ENCODE assay signal across 24 cellular contexts in genomic region chr15:72060687-72061250, GRCh38.
"Had no signal": no experiment of that assay in that cellular context is flagged by ENCODE, and none has a peak within 500 bp of the region (broad histone marks: within the 10 kb centered on the region; RNA-seq: fewer than 3 reads in every experiment).

No MANE protein-coding gene starts in this region.

- H3K9me3 ChIP-seq: esophagus muscularis mucosa, gastroesophageal sphincter, testis had no signal

- DNase-seq: activated CD4-positive, alpha-beta T cell treated with anti-CD3 and anti-CD28 coated beads for 1 hour; activated CD4-positive, alpha-beta T cell treated with anti-CD3 and anti-CD28 coated beads, Interleukin-2, amount 50 U/mL, for 1 hour; activated CD8-positive, alpha-beta T cell treated with anti-CD3 and anti-CD28 coated beads, Interleukin-2, amount 10 ng/mL, durations not matched to agents 7 days and 5 days; activated gamma-delta T cell; aorta; effector CD8-positive, alpha-beta T cell; head of caudate nucleus; left colon; naive thymus-derived CD8-positive, alpha-beta T cell; stimulated activated CD4-positive, alpha-beta T cell treated with anti-CD3 and anti-CD28 coated beads, Interleukin-4, amount 100 ng/mL, for 1 hour; stimulated activated naive CD4-positive, alpha-beta T cell; T-helper 1 cell; testis; WERI-Rb-1 had no signal

- H3K27me3 Mint-ChIP-seq: brain; dendritic cell treated with granulocyte-macrophage colony-stimulating factor and Interleukin-4, amounts not matched to agents 40 ng/mL and 50 ng/mL, for 4 days; naive thymus-derived CD8-positive, alpha-beta T cell; type B pancreatic cell had no signal

- ATAC-seq: activated CD8-positive, alpha-beta T cell treated with anti-CD3 and anti-CD28 coated beads, Interleukin-2, amount 10 ng/mL, durations not matched to agents 7 days and 5 days; activated naive CD4-positive, alpha-beta T cell treated with anti-CD3 and anti-CD28 coated beads, Interleukin-2, amount 50 U/mL, for 72 hours; gastroesophageal sphincter; left colon; naive thymus-derived CD8-positive, alpha-beta T cell; sciatic nerve had no signal

- H3K4me3 ChIP-seq: esophagus muscularis mucosa, gastroesophageal sphincter, lung, neural progenitor cell, testis had no signal

- H3K36me3 ChIP-seq: esophagus muscularis mucosa, gastroesophageal sphincter, neural progenitor cell, WERI-Rb-1 had no signal

- H3K4me1 Mint-ChIP-seq: neural progenitor cell had no signal

- H3K36me3 Mint-ChIP-seq: neural progenitor cell had no signal

- H3K27me3 ChIP-seq: esophagus muscularis mucosa, gastroesophageal sphincter, neural progenitor cell, testis had no signal

- H3K27ac ChIP-seq: esophagus muscularis mucosa, gastroesophageal sphincter, neural progenitor cell, testis, WERI-Rb-1 had no signal

- H3K9me3 Mint-ChIP-seq: activated T-helper 1 cell treated with anti-CD3 and anti-CD28 coated beads, Interleukin-12 subunit alpha, Interleukin-12 subunit beta, Interleukin-2, Interleukin-4 antibody, amounts not matched to agents 30 ng/mL and 10 ng/mL and 1 ng/mL, durations not matched to agents 14 hours and 24 hours and 36 hours; dendritic cell treated with granulocyte-macrophage colony-stimulating factor and Interleukin-4, amounts not matched to agents 40 ng/mL and 50 ng/mL, for 4 days had no signal

- H3K27ac Mint-ChIP-seq: activated CD8-positive, alpha-beta T cell treated with anti-CD3 and anti-CD28 coated beads, Interleukin-2, amount 10 ng/mL, durations not matched to agents 7 days and 5 days; activated naive CD4-positive, alpha-beta T cell treated with anti-CD3 and anti-CD28 coated beads, Interleukin-2, amount 50 U/mL, for 72 hours; activated T-helper 1 cell treated with anti-CD3 and anti-CD28 coated beads, Interleukin-12 subunit alpha, Interleukin-12 subunit beta, Interleukin-2, Interleukin-4 antibody, amounts not matched to agents 30 ng/mL and 10 ng/mL and 1 ng/mL, durations not matched to agents 14 hours and 24 hours and 36 hours; dendritic cell treated with granulocyte-macrophage colony-stimulating factor and Interleukin-4, amounts not matched to agents 40 ng/mL and 50 ng/mL, for 4 days; neural progenitor cell; type B pancreatic cell had no signal

- H3K4me1 ChIP-seq: testis had no signal

- H3K4me3 Mint-ChIP-seq: activated CD8-positive, alpha-beta T cell treated with anti-CD3 and anti-CD28 coated beads, Interleukin-2, amount 10 ng/mL, durations not matched to agents 7 days and 5 days; activated T-helper 1 cell treated with anti-CD3 and anti-CD28 coated beads, Interleukin-12 subunit alpha, Interleukin-12 subunit beta, Interleukin-2, Interleukin-4 antibody, amounts not matched to agents 30 ng/mL and 10 ng/mL and 1 ng/mL, durations not matched to agents 14 hours and 24 hours and 36 hours; brain; dendritic cell treated with granulocyte-macrophage colony-stimulating factor and Interleukin-4, amounts not matched to agents 40 ng/mL and 50 ng/mL, for 4 days; naive thymus-derived CD8-positive, alpha-beta T cell; neural progenitor cell; type B pancreatic cell had no signal
